ENCODE assay signal across 9 cellular contexts in genomic region chr19:8319807-8320520, GRCh38. TPM values are rescaled to one million over a fixed set of nuclear protein-coding genes. Genes with fewer than 3 reads are reported as not detected.
DNase-seq lines count a peak whose midpoint lies in the region; ATAC-seq lines count a peak whose summit lies in the region.
"Had no signal": no experiment of that assay in that cellular context is flagged by ENCODE, and none has a peak within 500 bp of the region (broad histone marks: within the 10 kb centered on the region; RNA-seq: fewer than 3 reads in every experiment).

No MANE protein-coding gene starts in this region.

- H3K9me3 Mint-ChIP-seq in activated T-helper 2 cell treated with anti-CD3 and anti-CD28 coated beads, Interferon-gamma antibody, Interleukin-2, Interleukin-4, amounts not matched to agents 10 μg/mL and 5 μg/mL and 100 μg/mL, durations not matched to agents 14 hours and 24 hours and 36 hours, result no peaks in the 10 kb centered on the region
- no peaks in the 10 kb centered on the region for H3K9me3 Mint-ChIP-seq in stimulated activated memory B cell treated with anti-CD40 and anti-IgM and Interleukin-4, amounts not matched to agents 10 μg/mL and 1 μg/mL and 100 μg/mL, for 72 hours

- no peaks in the 10 kb centered on the region for H3K9me3 ChIP-seq in HUES48 (ENCODE audit: control insufficient read depth, insufficient read depth, low read length)

- ATAC-seq in stimulated activated memory B cell treated with anti-CD40 and anti-IgM and Interleukin-4, amounts not matched to agents 10 μg/mL and 1 μg/mL and 100 μg/mL, for 72 hours, result no peak
- no peak for ATAC-seq in HG03565 (IDR thresholded peaks at IDR 0.05; ENCODE audit: unreplicated experiment)

- no peak for DNase-seq in activated T-helper 2 cell treated with anti-CD3 and anti-CD28 coated beads, Interferon-gamma antibody, Interleukin-2, Interleukin-4, amounts not matched to agents 10 μg/mL and 5 μg/mL and 100 μg/mL, durations not matched to agents 14 hours and 24 hours and 36 hours (ENCODE audit: low spot score)
- no peak for DNase-seq in dedifferentiated amniotic fluid mesenchymal stem cell (ENCODE audit: extremely low spot score)
- no peak for DNase-seq in NCI-H2081 (lab: John Stamatoyannopoulos, UW)
- no peak for DNase-seq in substantia nigra (lab: John Stamatoyannopoulos, UW)
- DNase-seq: GOT3 had no signal

- peaks cover 16% of the 10 kb centered on the region; the same call in 1 of the 2 replicates for H3K4me1 ChIP-seq in HUES48 (ENCODE audit: control insufficient read depth, insufficient read depth, low read length)

- peak overlapping the region; percentile 86 for H3K9ac ChIP-seq in HUES48 (ENCODE audit: low read depth, low read length)

- intact Hi-C loops in activated T-helper 2 cell treated with anti-CD3 and anti-CD28 coated beads, Interferon-gamma antibody, Interleukin-2, Interleukin-4, amounts not matched to agents 10 μg/mL and 5 μg/mL and 100 μg/mL, durations not matched to agents 14 hours and 24 hours and 36 hours (cut with micrococcal nuclease), result loop anchor here (5.0 kb wide), 1 partner anchor 313 kb away; the partner anchor contains the start of gene ELAVL1

- H3K36me3 Mint-ChIP-seq in activated T-helper 2 cell treated with anti-CD3 and anti-CD28 coated beads, Interferon-gamma antibody, Interleukin-2, Interleukin-4, amounts not matched to agents 10 μg/mL and 5 μg/mL and 100 μg/mL, durations not matched to agents 14 hours and 24 hours and 36 hours (ENCODE audit: low read depth), result peaks cover 53% of the 10 kb centered on the region
- peaks cover 31% of the 10 kb centered on the region for H3K36me3 Mint-ChIP-seq in stimulated activated memory B cell treated with anti-CD40 and anti-IgM and Interleukin-4, amounts not matched to agents 10 μg/mL and 1 μg/mL and 100 μg/mL, for 72 hours

- peak overlapping the region; percentile 99 for H3K4me3 Mint-ChIP-seq in activated T-helper 2 cell treated with anti-CD3 and anti-CD28 coated beads, Interferon-gamma antibody, Interleukin-2, Interleukin-4, amounts not matched to agents 10 μg/mL and 5 μg/mL and 100 μg/mL, durations not matched to agents 14 hours and 24 hours and 36 hours (ENCODE audit: low read depth)
- peak overlapping the region; percentile 96 for H3K4me3 Mint-ChIP-seq in stimulated activated memory B cell treated with anti-CD40 and anti-IgM and Interleukin-4, amounts not matched to agents 10 μg/mL and 1 μg/mL and 100 μg/mL, for 72 hours

- no peaks in the 10 kb centered on the region for H3K27me3 Mint-ChIP-seq in activated T-helper 2 cell treated with anti-CD3 and anti-CD28 coated beads, Interferon-gamma antibody, Interleukin-2, Interleukin-4, amounts not matched to agents 10 μg/mL and 5 μg/mL and 100 μg/mL, durations not matched to agents 14 hours and 24 hours and 36 hours (ENCODE audit: low read depth)
- H3K27me3 Mint-ChIP-seq in stimulated activated memory B cell treated with anti-CD40 and anti-IgM and Interleukin-4, amounts not matched to agents 10 μg/mL and 1 μg/mL and 100 μg/mL, for 72 hours, result no peaks in the 10 kb centered on the region

- H3K27me3 ChIP-seq in HUES48 (ENCODE audit: control insufficient read depth, insufficient read depth, low read length), result no peaks in the 10 kb centered on the region

- H3K4me1 Mint-ChIP-seq in activated T-helper 2 cell treated with anti-CD3 and anti-CD28 coated beads, Interferon-gamma antibody, Interleukin-2, Interleukin-4, amounts not matched to agents 10 μg/mL and 5 μg/mL and 100 μg/mL, durations not matched to agents 14 hours and 24 hours and 36 hours (ENCODE audit: low read depth), result peaks cover 12% of the 10 kb centered on the region
- peaks cover 48% of the 10 kb centered on the region for H3K4me1 Mint-ChIP-seq in stimulated activated memory B cell treated with anti-CD40 and anti-IgM and Interleukin-4, amounts not matched to agents 10 μg/mL and 1 μg/mL and 100 μg/mL, for 72 hours

- peak overlapping the region; percentile 98 for H3K27ac Mint-ChIP-seq in activated T-helper 2 cell treated with anti-CD3 and anti-CD28 coated beads, Interferon-gamma antibody, Interleukin-2, Interleukin-4, amounts not matched to agents 10 μg/mL and 5 μg/mL and 100 μg/mL, durations not matched to agents 14 hours and 24 hours and 36 hours
- peak overlapping the region; percentile 99 for H3K27ac Mint-ChIP-seq in stimulated activated memory B cell treated with anti-CD40 and anti-IgM and Interleukin-4, amounts not matched to agents 10 μg/mL and 1 μg/mL and 100 μg/mL, for 72 hours

- H3K4me3 ChIP-seq in HUES48 (ENCODE audit: low read depth, low read length) (peak overlapping the region; percentile 79), iPS-11a (ENCODE audit: low read depth, low read length) (peak overlapping the region; percentile 80)

- peaks cover 33% of the 10 kb centered on the region for H3K36me3 ChIP-seq in HUES48 (ENCODE audit: control insufficient read depth, insufficient read depth, low read length)

- peak overlapping the region; percentile 92 for H3K27ac ChIP-seq in HUES48 (ENCODE audit: low read depth, low read length)
- H3K27ac ChIP-seq in substantia nigra (ENCODE audit: low read depth, low read length, poor library complexity, severe bottlenecking), result no peak overlapping the region

RNA-seq across cellular contexts. Expression of gene NDUFA7, which starts 1.2 kb away (rescaled TPM):
- total RNA-seq in activated T-helper 2 cell treated with anti-CD3 and anti-CD28 coated beads, Interferon-gamma antibody, Interleukin-2, Interleukin-4, amounts not matched to agents 10 μg/mL and 5 μg/mL and 100 μg/mL, durations not matched to agents 14 hours and 24 hours and 36 hours, result 48.6 and 54.5 TPM in 2 replicates

RNA-seq across cellular contexts. Expression of gene RPS28, which starts 1.3 kb away (rescaled TPM):
- 1,945 and 1,967 TPM in 2 replicates for total RNA-seq in activated T-helper 2 cell treated with anti-CD3 and anti-CD28 coated beads, Interferon-gamma antibody, Interleukin-2, Interleukin-4, amounts not matched to agents 10 μg/mL and 5 μg/mL and 100 μg/mL, durations not matched to agents 14 hours and 24 hours and 36 hours

RNA-seq across cellular contexts. Expression of gene CD320, which starts 11.8 kb away (rescaled TPM):
- total RNA-seq in activated T-helper 2 cell treated with anti-CD3 and anti-CD28 coated beads, Interferon-gamma antibody, Interleukin-2, Interleukin-4, amounts not matched to agents 10 μg/mL and 5 μg/mL and 100 μg/mL, durations not matched to agents 14 hours and 24 hours and 36 hours, result 90.0 and 90.2 TPM in 2 replicates

RNA-seq across cellular contexts. Expression of gene KANK3, which starts 23.1 kb away (rescaled TPM):
- 0.89 and 1.7 TPM in 2 replicates for total RNA-seq in activated T-helper 2 cell treated with anti-CD3 and anti-CD28 coated beads, Interferon-gamma antibody, Interleukin-2, Interleukin-4, amounts not matched to agents 10 μg/mL and 5 μg/mL and 100 μg/mL, durations not matched to agents 14 hours and 24 hours and 36 hours

RNA-seq across cellular contexts. Expression of gene ANGPTL4, which starts 44.0 kb away (rescaled TPM):
- total RNA-seq in activated T-helper 2 cell treated with anti-CD3 and anti-CD28 coated beads, Interferon-gamma antibody, Interleukin-2, Interleukin-4, amounts not matched to agents 10 μg/mL and 5 μg/mL and 100 μg/mL, durations not matched to agents 14 hours and 24 hours and 36 hours, result 7.1 and 7.4 TPM in 2 replicates
